9 cellular contexts compared by ENCODE assay signal in the genomic region with DNA sequence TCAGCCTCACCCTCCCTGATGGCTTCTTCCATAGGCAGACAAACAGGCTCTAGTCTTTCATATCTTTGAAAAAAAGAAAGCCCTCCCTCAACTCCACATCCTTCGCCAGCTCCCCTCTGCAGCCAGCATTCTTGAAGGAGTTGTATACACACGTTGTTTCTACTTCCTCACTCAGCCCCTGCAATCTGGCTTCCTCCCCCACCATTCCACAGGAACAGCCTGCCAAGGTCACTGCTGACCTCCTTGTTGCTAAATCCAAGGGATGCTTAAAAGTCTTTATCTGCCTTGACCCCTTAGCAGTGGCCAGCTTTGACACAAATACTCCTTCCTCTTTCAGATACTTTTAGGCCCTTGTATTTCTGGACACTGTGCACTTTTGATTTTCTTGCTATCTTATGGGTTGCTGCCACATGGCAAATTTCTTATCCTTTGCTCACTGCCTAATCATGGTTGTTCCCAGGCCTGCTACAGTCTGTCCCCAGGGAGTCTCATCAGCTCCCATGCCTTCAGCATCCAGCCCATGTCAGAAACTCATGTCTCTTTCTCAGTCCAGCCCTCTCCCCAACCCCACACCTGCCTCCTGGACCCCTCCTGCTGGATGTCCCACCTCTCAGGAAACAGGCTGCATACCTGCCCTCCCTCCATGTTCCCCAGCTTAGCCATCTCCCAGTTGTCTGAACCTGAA. TPM values are rescaled to one million over a fixed set of nuclear protein-coding genes. Genes with fewer than 3 reads are reported as not detected.
A peak's percentile ranks its signal among the peaks of the same experiment; 100 is the strongest.
DNase-seq lines count a peak whose midpoint lies in the region; ATAC-seq and TF ChIP-seq lines count a peak whose summit lies in the region.
"Had no signal": no experiment of that assay in that cellular context is flagged by ENCODE, and none has a peak within 500 bp of the region (broad histone marks: within the 10 kb centered on the region; RNA-seq: fewer than 3 reads in every experiment).

No MANE protein-coding gene starts in this region.

- no peak overlapping the region for H3K4me3 ChIP-seq in heart left ventricle
- no peak overlapping the region for H3K4me3 ChIP-seq in skeletal muscle cell (ENCODE audit: low read depth, low read length)
- H3K4me3 ChIP-seq in HAP-1 = no peak overlapping the region
- H3K4me3 ChIP-seq: left lung had no signal

- no peak overlapping the region for H2BK12ac ChIP-seq in H9 (ENCODE audit: insufficient read length, low read depth, low read length)

- H3K4me1 Mint-ChIP-seq in H9 = peaks cover 16 to 18% of the 10 kb centered on the region in 2 experiments
- H3K4me1 Mint-ChIP-seq in activated T-helper 1 cell treated with anti-CD3 and anti-CD28 coated beads, Interleukin-12 subunit alpha, Interleukin-12 subunit beta, Interleukin-2, Interleukin-4 antibody, amounts not matched to agents 30 ng/mL and 10 ng/mL and 1 ng/mL, durations not matched to agents 14 hours and 24 hours and 36 hours (ENCODE audit: low read depth) = peaks cover 23% of the 10 kb centered on the region

- H2BK5ac ChIP-seq in H9 (ENCODE audit: insufficient read length, low read length) = no peak overlapping the region

- H3K9me3 ChIP-seq in H9 (ENCODE audit: control insufficient read depth, low read depth, low read length) = no peaks in the 10 kb centered on the region
- H3K9me3 ChIP-seq in heart left ventricle = peaks cover 0 to 4% (median 0%) of the 10 kb centered on the region in 12 donors
- H3K9me3 ChIP-seq in HAP-1 = 0 out of 2 replicates have a peak, but pooled peaks cover 5% of the 10 kb centered on the region

- no peak overlapping the region for H3K9ac ChIP-seq in H9 (ENCODE audit: extremely low read depth, insufficient read length, low read length)

- no peak overlapping the region for H3T11ph ChIP-seq in H9 (ENCODE audit: low read length)

- TF ChIP-seq CTCF in H9 (conservative IDR thresholded peaks at IDR 0.05) (no peak), heart left ventricle (IDR thresholded peaks at IDR 0.05) (no peak)

- intact Hi-C loops in activated T-helper 1 cell treated with anti-CD3 and anti-CD28 coated beads, Interleukin-12 subunit alpha, Interleukin-12 subunit beta, Interleukin-2, Interleukin-4 antibody, amounts not matched to agents 30 ng/mL and 10 ng/mL and 1 ng/mL, durations not matched to agents 14 hours and 24 hours and 36 hours (cut with micrococcal nuclease) = no loop called here
- intact Hi-C loops in heart left ventricle (cut with DNase I) = loop anchor here in 1 of 10 donors (5.0 kb wide), 1 partner anchor 38 kb away; a partner anchor contains a TSS

- peak overlapping the region in 2 of 3 experiments; percentile 2 to 17; a peak in 1 of 7 replicates for H3K27ac Mint-ChIP-seq in H9
- peak overlapping the region; percentile 30 for H3K27ac Mint-ChIP-seq in activated T-helper 1 cell treated with anti-CD3 and anti-CD28 coated beads, Interleukin-12 subunit alpha, Interleukin-12 subunit beta, Interleukin-2, Interleukin-4 antibody, amounts not matched to agents 30 ng/mL and 10 ng/mL and 1 ng/mL, durations not matched to agents 14 hours and 24 hours and 36 hours

- ATAC-seq in heart left ventricle (peak in 2 of 4 donors; percentile 5 to 11), HG03175 (IDR thresholded peaks at IDR 0.05; ENCODE audit: unreplicated experiment) (no peak)
- ATAC-seq: left lung had no signal

- no CpG with 5 or more reads among the region's 2 CpGs for WGBS in H9 (ENCODE audit: extremely low coverage, insufficient read length, low lambda C conversion rate)
- 25 to 35% (median 27%) methylated on average over 2 of the region's 2 CpGs for WGBS in heart left ventricle, 4 donors

- H3K36me3 ChIP-seq in heart left ventricle = no peaks in the 10 kb centered on the region
- H3K36me3 ChIP-seq in HAP-1 (replicated peaks) = peaks cover 6% of the 10 kb centered on the region; the same call in 1 of the 2 replicates
- H3K36me3 ChIP-seq: left lung had no signal

- H4K5ac ChIP-seq in H9 (ENCODE audit: insufficient read length, low read depth, low read length) = no peak overlapping the region

- H3K4me1 ChIP-seq in H9 (ENCODE audit: insufficient read depth, low read length) (no peaks in the 10 kb centered on the region), heart left ventricle (peaks cover 0 to 54% (median 33%) of the 10 kb centered on the region in 12 donors), HAP-1 (peaks cover 8% of the 10 kb centered on the region)

- H3K56ac ChIP-seq in H9 (ENCODE audit: insufficient read length, low read depth, low read length) = no peak overlapping the region

- H3K23me2 ChIP-seq in H9 (ENCODE audit: insufficient read length, low read depth, low read length, poor library complexity, severe bottlenecking) = peaks cover 7% of the 10 kb centered on the region

- in situ Hi-C loops in HAP-1 (cut with MboI; ENCODE audit: low sequenced_read_pairs) = no loop called here

- H3K27me3 ChIP-seq in H9 (ENCODE audit: insufficient read depth, low read length) = peaks cover 3% of the 10 kb centered on the region; the same call in 1 of the 2 replicates
- H3K27me3 ChIP-seq in heart left ventricle = no peaks in the 10 kb centered on the region
- H3K27me3 ChIP-seq in HAP-1 (ENCODE audit: low read depth) = no peaks in the 10 kb centered on the region
- H3K27me3 ChIP-seq: left lung had no signal

- H2BK15ac ChIP-seq in H9 (ENCODE audit: low read depth, low read length) = no peak overlapping the region

- H2BK20ac ChIP-seq in H9 (ENCODE audit: low read depth, low read length, poor library complexity, severe bottlenecking) = no peak overlapping the region

- no peak overlapping the region for H3K23ac ChIP-seq in H9 (ENCODE audit: insufficient read length, low read depth, low read length)

- H3K27me3 Mint-ChIP-seq in H9 (ENCODE audit: low read depth) = peaks cover 23% of the 10 kb centered on the region
- no peaks in the 10 kb centered on the region for H3K27me3 Mint-ChIP-seq in activated T-helper 1 cell treated with anti-CD3 and anti-CD28 coated beads, Interleukin-12 subunit alpha, Interleukin-12 subunit beta, Interleukin-2, Interleukin-4 antibody, amounts not matched to agents 30 ng/mL and 10 ng/mL and 1 ng/mL, durations not matched to agents 14 hours and 24 hours and 36 hours (ENCODE audit: insufficient read depth)

- peaks cover 6 to 25% (median 9%) of the 10 kb centered on the region in 3 experiments for H3K36me3 Mint-ChIP-seq in H9 (ENCODE audit: insufficient read depth in 1 of 3, low read depth in 3 of 3)
- no peaks in the 10 kb centered on the region for H3K36me3 Mint-ChIP-seq in activated T-helper 1 cell treated with anti-CD3 and anti-CD28 coated beads, Interleukin-12 subunit alpha, Interleukin-12 subunit beta, Interleukin-2, Interleukin-4 antibody, amounts not matched to agents 30 ng/mL and 10 ng/mL and 1 ng/mL, durations not matched to agents 14 hours and 24 hours and 36 hours (ENCODE audit: low read depth)

- H4K91ac ChIP-seq in H9 (ENCODE audit: insufficient read length, low read depth, low read length) = no peak overlapping the region

- no peak overlapping the region for H3K4ac ChIP-seq in H9 (ENCODE audit: low read depth, low read length)

- no peak for TF ChIP-seq POLR2A in heart left ventricle (IDR thresholded peaks at IDR 0.05)

- H4K8ac ChIP-seq in H9 (replicated peaks; ENCODE audit: insufficient read length, low read depth, low read length) = no peak overlapping the region

- no peaks in the 10 kb centered on the region for H4K20me1 ChIP-seq in H9 (ENCODE audit: control insufficient read depth, insufficient read depth, insufficient read length)

- DNase-seq in H9 (no peak), heart left ventricle (peak in 4 of 5 donors; percentile 51 to 75 (median 62)), skeletal muscle cell (ENCODE audit: low read depth) (peak; percentile 39), COLO668 (lab: John Stamatoyannopoulos, UW; ENCODE audit: unreplicated experiment) (no peak), NCI-H526 treated with DMSO at 0.1 percent for 48 hours (lab: John Stamatoyannopoulos, UW) (no peak), HAP-1 (ENCODE audit: low spot score in 2 of 2) (no peak)
- DNase-seq in activated T-helper 1 cell treated with anti-CD3 and anti-CD28 coated beads, Interleukin-12 subunit alpha, Interleukin-12 subunit beta, Interleukin-2, Interleukin-4 antibody, amounts not matched to agents 30 ng/mL and 10 ng/mL and 1 ng/mL, durations not matched to agents 14 hours and 24 hours and 36 hours (ENCODE audit: low spot score) = no peak
- DNase-seq: left lung had no signal

- no peak overlapping the region for H2BK120ac ChIP-seq in H9 (ENCODE audit: low read depth, low read length, poor library complexity, severe bottlenecking)

- no peak overlapping the region for H3K18ac ChIP-seq in H9 (ENCODE audit: insufficient read length, low read depth, low read length)

- H3K79me2 ChIP-seq in H9 (ENCODE audit: insufficient read depth, low read length) = no peaks in the 10 kb centered on the region

- no peak overlapping the region for H3K4me2 ChIP-seq in H9 (ENCODE audit: insufficient read depth, insufficient read length, low read length)

- no peak overlapping the region for H3K14ac ChIP-seq in H9 (ENCODE audit: insufficient read depth, low read length)

- H2AFZ ChIP-seq in H9 (ENCODE audit: low read length) = no peak overlapping the region

- no peak overlapping the region for H2AK5ac ChIP-seq in H9 (ENCODE audit: insufficient read length, low read length)

- no peaks in the 10 kb centered on the region for H3K79me1 ChIP-seq in H9 (ENCODE audit: insufficient read depth, low read depth, low read length, poor library complexity, severe bottlenecking)

- H3K9me3 Mint-ChIP-seq in H9 = peaks cover 9 to 10% of the 10 kb centered on the region in 2 experiments
- no peaks in the 10 kb centered on the region for H3K9me3 Mint-ChIP-seq in activated T-helper 1 cell treated with anti-CD3 and anti-CD28 coated beads, Interleukin-12 subunit alpha, Interleukin-12 subunit beta, Interleukin-2, Interleukin-4 antibody, amounts not matched to agents 30 ng/mL and 10 ng/mL and 1 ng/mL, durations not matched to agents 14 hours and 24 hours and 36 hours

- H3K27ac ChIP-seq in H9 (ENCODE audit: insufficient read length, low read depth, low read length) (no peak overlapping the region), heart left ventricle (peak overlapping the region in 11 of 12 donors; percentile 60 to 99 (median 93))

- peak overlapping the region in 1 of 2 experiments; percentile 1; a peak in 1 of 5 replicates for H3K4me3 Mint-ChIP-seq in H9
- peak overlapping the region; percentile 16 for H3K4me3 Mint-ChIP-seq in activated T-helper 1 cell treated with anti-CD3 and anti-CD28 coated beads, Interleukin-12 subunit alpha, Interleukin-12 subunit beta, Interleukin-2, Interleukin-4 antibody, amounts not matched to agents 30 ng/mL and 10 ng/mL and 1 ng/mL, durations not matched to agents 14 hours and 24 hours and 36 hours

RNA-seq across cellular contexts. Expression of a gene that starts 8.3 kb away (rescaled TPM):
- total RNA-seq in H9 (2021) (5.6 and 8.3 TPM in 2 replicates), heart left ventricle (1 to 10 TPM; 1.2 to 4.4 (median 2.1) TPM)
- 4.0 TPM in 2 replicates for total RNA-seq in activated T-helper 1 cell treated with anti-CD3 and anti-CD28 coated beads, Interleukin-12 subunit alpha, Interleukin-12 subunit beta, Interleukin-2, Interleukin-4 antibody, amounts not matched to agents 30 ng/mL and 10 ng/mL and 1 ng/mL, durations not matched to agents 14 hours and 24 hours and 36 hours
- polyA plus RNA-seq in heart left ventricle = 1 to 10 TPM; 1.4 to 4.0 TPM

RNA-seq across cellular contexts. Expression of a gene that starts 8.3 kb away (rescaled TPM):
- total RNA-seq in H9 (2021) (1.6 and 2.1 TPM in 2 replicates), heart left ventricle (1 to 10 TPM in 6 of 9 donors, under 1 TPM in 1, not detected in 2; 0.72 to 2.6 (median 1.7) TPM)
- total RNA-seq in activated T-helper 1 cell treated with anti-CD3 and anti-CD28 coated beads, Interleukin-12 subunit alpha, Interleukin-12 subunit beta, Interleukin-2, Interleukin-4 antibody, amounts not matched to agents 30 ng/mL and 10 ng/mL and 1 ng/mL, durations not matched to agents 14 hours and 24 hours and 36 hours = 0.51 and 1.3 TPM in 2 replicates
- 1 to 10 TPM in 1 of 2 donors, under 1 TPM in 1; 0.37 to 3.1 TPM for polyA plus RNA-seq in heart left ventricle

RNA-seq across cellular contexts. Expression of a gene that starts 18.0 kb away (rescaled TPM):
- total RNA-seq in H9 (2021) (457 and 470 TPM in 2 replicates), heart left ventricle (10 to 100 TPM in 7 of 9 donors, 1 to 10 TPM in 2; 6.8 to 44.0 (median 12.1) TPM)
- 31.6 and 31.8 TPM in 2 replicates for total RNA-seq in activated T-helper 1 cell treated with anti-CD3 and anti-CD28 coated beads, Interleukin-12 subunit alpha, Interleukin-12 subunit beta, Interleukin-2, Interleukin-4 antibody, amounts not matched to agents 30 ng/mL and 10 ng/mL and 1 ng/mL, durations not matched to agents 14 hours and 24 hours and 36 hours
- 10 to 100 TPM in 1 of 2 donors, 1 to 10 TPM in 1; 8.1 to 29.8 TPM for polyA plus RNA-seq in heart left ventricle

RNA-seq across cellular contexts. Expression of a gene that starts 40.2 kb away (rescaled TPM):
- total RNA-seq in H9 (2021) = 50.7 and 52.6 TPM in 2 replicates
- 48.8 and 50.3 TPM in 2 replicates for total RNA-seq in activated T-helper 1 cell treated with anti-CD3 and anti-CD28 coated beads, Interleukin-12 subunit alpha, Interleukin-12 subunit beta, Interleukin-2, Interleukin-4 antibody, amounts not matched to agents 30 ng/mL and 10 ng/mL and 1 ng/mL, durations not matched to agents 14 hours and 24 hours and 36 hours
- 10 to 100 TPM; 35.6 to 53.2 (median 44.5) TPM for total RNA-seq in heart left ventricle
- polyA plus RNA-seq in heart left ventricle = 10 to 100 TPM; 25.1 to 46.9 TPM

Comparison
In these comparisons a context has a peak if more than half of its experiments do, and no peak if none do; other contexts are left out.
1. DNase-seq: peak in heart left ventricle (4 of 5) and skeletal muscle cell (single experiment); none in H9 (single experiment), activated T-helper 1 cell treated with anti-CD3 and anti-CD28 coated beads, Interleukin-12 subunit alpha, Interleukin-12 subunit beta, Interleukin-2, Interleukin-4 antibody, amounts not matched to agents 30 ng/mL and 10 ng/mL and 1 ng/mL, durations not matched to agents 14 hours and 24 hours and 36 hours (single experiment), COLO668 (single experiment), NCI-H526 treated with DMSO at 0.1 percent for 48 hours (single experiment) and HAP-1 (0 of 2).
2. RNA of a gene that starts 18.0 kb away (total RNA-seq): 457 to 470 TPM in H9; 31.6 to 31.8 TPM in activated T-helper 1 cell treated with anti-CD3 and anti-CD28 coated beads, Interleukin-12 subunit alpha, Interleukin-12 subunit beta, Interleukin-2, Interleukin-4 antibody, amounts not matched to agents 30 ng/mL and 10 ng/mL and 1 ng/mL, durations not matched to agents 14 hours and 24 hours and 36 hours and 6.8 to 44.0 TPM in heart left ventricle; every median in the first group is over 10 times any median in the second.